8 cellular contexts compared by ENCODE assay signal in the genomic region with DNA sequence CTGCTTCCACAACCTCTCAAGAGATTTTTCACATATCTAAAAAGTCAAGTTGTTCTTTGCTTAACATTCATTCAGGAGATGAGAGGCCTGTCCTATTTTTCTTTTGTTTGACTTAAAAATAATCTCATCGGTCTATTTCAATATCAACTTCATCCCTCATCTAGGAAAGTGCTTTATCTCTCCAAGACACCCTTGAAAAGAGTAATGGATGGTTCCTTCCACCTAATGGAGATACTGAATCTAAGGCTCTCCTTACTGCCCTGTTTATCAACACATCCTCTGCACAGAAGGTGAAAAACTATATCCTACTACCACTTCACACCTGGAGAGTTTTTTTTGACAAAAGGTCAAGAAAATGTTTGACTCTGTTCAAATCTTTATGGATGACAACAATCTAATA. TPM values are rescaled to one million over a fixed set of nuclear protein-coding genes. Genes with fewer than 3 reads are reported as not detected.
DNase-seq lines count a peak whose midpoint lies in the region; ATAC-seq, FAIRE-seq and TF ChIP-seq lines count a peak whose summit lies in the region.

No MANE protein-coding gene starts in this region.

- peak overlapping the region; percentile 94 for H3K4me3 ChIP-seq in GM06990 (replicated peaks; ENCODE audit: low read depth, low read length)
- peak overlapping the region; percentile 78 for H3K4me3 ChIP-seq in OCI-LY7 (ENCODE audit: low read depth, low read length, poor library complexity, severe bottlenecking)
- H3K4me3 ChIP-seq in H1 (ENCODE audit: extremely low read depth in 1 of 4, insufficient read depth in 2 of 4, low read depth in 3 of 4, low read length in 4 of 4): peak overlapping the region in 1 of 4 experiments; percentile 71; a peak in 2 of 8 replicates
- peak overlapping the region; percentile 85 to 99 (median 95) for H3K4me3 ChIP-seq in pancreas

- intact Hi-C loops in OCI-LY7 (cut with micrococcal nuclease; ENCODE audit: unreplicated experiment): loop anchor here (5.0 to 10.0 kb wide), 2 partner anchors 35 to 1193 kb away; a partner anchor contains a TSS
- intact Hi-C loops in pancreas (cut with DNase I): loop anchor here in 1 of 3 donors (5.0 to 10.0 kb wide), 2 partner anchors 50 to 97 kb away; a partner anchor contains a TSS

- TF ChIP-seq POLR2A in H1 (IDR thresholded peaks at IDR 0.05; ENCODE audit: control extremely low read depth in 1 of 2, low read depth in 2 of 2, low read length in 2 of 2): no peak

- no peak overlapping the region for H3K56ac ChIP-seq in H1 (replicated peaks; ENCODE audit: insufficient read length, low read depth, low read length)

- H2BK12ac ChIP-seq in H1 (ENCODE audit: low read depth, low read length): no peak overlapping the region

- no peak overlapping the region for H2AK5ac ChIP-seq in H1 (ENCODE audit: low read depth, low read length)

- CTCF ChIA-PET in OCI-LY7 (lab: Charles Lee; ENCODE audit: unreplicated experiment) (no interaction called here), H1 (lab: Charles Lee; ENCODE audit: partially characterized antibody) (interaction anchor here (1.8 to 4.2 kb wide), 3 partner anchors 8 to 97 kb away, joined by 5 to 32 read pairs (median 28); no protein-coding TSS in a partner anchor)

- H3K9me2 ChIP-seq in OCI-LY7 (ENCODE audit: insufficient read depth, low read length): no peaks in the 10 kb centered on the region

- peak overlapping the region; percentile 94 for H3K27ac ChIP-seq in OCI-LY7 (ENCODE audit: low read depth, low read length, poor library complexity, severe bottlenecking)
- no peak overlapping the region for H3K27ac ChIP-seq in H1 (ENCODE audit: low read depth, low read length)
- H3K27ac ChIP-seq in pancreas: peak overlapping the region in 2 of 4 donors; percentile 100

- TF ChIP-seq EP300 in H1 (IDR thresholded peaks at IDR 0.05; ENCODE audit: borderline replicate concordance in 1 of 2, low read depth in 2 of 2, low read length in 2 of 2): no peak

- H3K27me3 ChIP-seq in GM06990 (replicated peaks; ENCODE audit: control insufficient read depth, insufficient read depth, low read length) (no peaks in the 10 kb centered on the region), H1 (replicated peaks in 1 of 4; ENCODE audit: control insufficient read depth in 3 of 4, extremely low read depth in 1 of 4, insufficient read depth in 3 of 4, low read length in 3 of 4) (no peaks in the 10 kb centered on the region), pancreas (no peaks in the 10 kb centered on the region)

- H2AFZ ChIP-seq in OCI-LY7 (ENCODE audit: low read length): no peak overlapping the region
- no peak overlapping the region for H2AFZ ChIP-seq in H1 (ENCODE audit: low read length)

- peaks cover 6% of the 10 kb centered on the region for H3K23me2 ChIP-seq in H1 (ENCODE audit: low read depth, low read length)

- FAIRE-seq in H1 (lab: Jason Lieb, UNC) (no peak), pancreas (lab: Jason Lieb, UNC) (no peak)

- no peak overlapping the region for H2BK120ac ChIP-seq in H1 (replicated peaks; ENCODE audit: low read depth, low read length)

- H3K36me3 ChIP-seq in GM06990 (ENCODE audit: control insufficient read depth, insufficient read depth, low read length) (no peaks in the 10 kb centered on the region; the same call in 1 of the 2 replicates), OCI-LY7 (ENCODE audit: insufficient read depth, low read length) (peaks cover 45% of the 10 kb centered on the region), H1 (ENCODE audit: control insufficient read depth in 2 of 4, insufficient read depth in 4 of 4, low read length in 3 of 4) (peaks cover 0 to 3% (median 0%) of the 10 kb centered on the region in 4 experiments; a peak in 1 of 8 replicates), pancreas (no peaks in the 10 kb centered on the region)

- H2BK15ac ChIP-seq in H1 (ENCODE audit: low read length): no peak overlapping the region

- no peak overlapping the region for H2BK20ac ChIP-seq in H1 (ENCODE audit: low read length)

- 87% methylated on average over 1 of the region's 1 CpG; no CpG with 5 or more reads in 1 of the 2 experiments for WGBS in H1 (ENCODE audit: extremely low coverage in 1 of 2, insufficient coverage in 1 of 2, insufficient read length in 1 of 2, insufficient replicate concordance in 2 of 2, low coverage in 1 of 2, low lambda C conversion rate in 2 of 2, missing lambda C conversion rate in 1 of 2), 2 experiments
- 0 to 5% methylated on average over 1 of the region's 1 CpG for WGBS in pancreas, 2 donors

- H4K8ac ChIP-seq in H1 (ENCODE audit: extremely low read depth, insufficient read depth, low read length): no peak overlapping the region

- H3K23ac ChIP-seq in H1 (ENCODE audit: insufficient read length): no peak overlapping the region

- no peak overlapping the region for H3K18ac ChIP-seq in H1 (ENCODE audit: extremely low read depth, low read length)

- no peak overlapping the region for H2BK5ac ChIP-seq in H1 (ENCODE audit: low read depth, low read length)

- no peak for DNase-seq in GM06990 (ENCODE audit: extremely low read depth, insufficient read length)
- DNase-seq in OCI-LY7 (ENCODE audit: low spot score): peak; percentile 24
- no peak for DNase-seq in H1 (ENCODE audit: low read depth in 1 of 2, low spot score in 2 of 2)
- DNase-seq in pancreas: no peak
- no peak for DNase-seq in NCI-H146 treated with DMSO at 0.1 percent for 48 hours (lab: John Stamatoyannopoulos, UW; ENCODE audit: unreplicated experiment)
- no peak for DNase-seq in NCI-H1694 (lab: John Stamatoyannopoulos, UW)
- no peak for DNase-seq in mesenteric fat pad (ENCODE audit: low spot score)

- no peak overlapping the region; a peak in 1 of 7 replicates for H3K9ac ChIP-seq in H1 (replicated peaks in 1 of 4; ENCODE audit: extremely low read depth in 1 of 4, low read depth in 3 of 4, low read length in 3 of 4)

- TF ChIP-seq CTCF in GM06990 (IDR thresholded peaks at IDR 0.05; ENCODE audit: insufficient read depth, low read length, poor library complexity, severe bottlenecking) (no peak), OCI-LY7 (conservative IDR thresholded peaks at IDR 0.05; ENCODE audit: low read length) (no peak), H1 (IDR thresholded peaks at IDR 0.05; ENCODE audit: control extremely low read depth in 1 of 3, insufficient read depth in 1 of 3, low read depth in 1 of 3, low read length in 3 of 3) (no peak), pancreas (IDR thresholded peaks at IDR 0.05) (no peak)

- no peak overlapping the region for H4K5ac ChIP-seq in H1 (ENCODE audit: insufficient read length, low read depth, low read length)

- H3K79me1 ChIP-seq in H1 (ENCODE audit: low read depth, low read length): no peaks in the 10 kb centered on the region

- H3K9me3 ChIP-seq in OCI-LY7 (ENCODE audit: low read length) (peaks cover 6% of the 10 kb centered on the region; the same call in 1 of the 2 replicates), H1 (ENCODE audit: insufficient read depth in 2 of 2, low read depth in 1 of 2, low read length in 1 of 2) (peaks cover 7 to 8% of the 10 kb centered on the region in 2 experiments), pancreas (no peaks in the 10 kb centered on the region)

- peaks cover 36% of the 10 kb centered on the region for H4K20me1 ChIP-seq in OCI-LY7 (ENCODE audit: insufficient read depth, low read length)
- peaks cover 4% of the 10 kb centered on the region in 2 experiments for H4K20me1 ChIP-seq in H1 (replicated peaks in 1 of 2; ENCODE audit: control insufficient read depth in 1 of 2, insufficient read depth in 2 of 2, low read length in 2 of 2)

- no peak overlapping the region for H3K14ac ChIP-seq in H1 (ENCODE audit: insufficient read length)

- no TSS peak for BruUV-seq in OCI-LY7 (replicated peaks; lab: Mats Ljungman, UMichigan)

- no peak overlapping the region for H3K4ac ChIP-seq in H1 (replicated peaks; ENCODE audit: insufficient read length, low read depth, low read length)

- H3K79me2 ChIP-seq in OCI-LY7 (ENCODE audit: insufficient read depth, low read depth, low read length) (peaks cover 63% of the 10 kb centered on the region), H1 (ENCODE audit: control insufficient read depth in 1 of 2, insufficient read depth in 2 of 2, low read length in 2 of 2) (peaks cover 11 to 62% of the 10 kb centered on the region in 2 experiments)

- TF ChIP-seq RAD21 in H1 (IDR thresholded peaks at IDR 0.05 in 1 of 2, conservative IDR thresholded peaks at IDR 0.05 in 1 of 2; ENCODE audit: low read depth in 2 of 2, low read length in 2 of 2): no peak

- ATAC-seq in pancreas: no peak
- no peak for ATAC-seq in HG03196 (IDR thresholded peaks at IDR 0.05; ENCODE audit: unreplicated experiment)

- H3K4me1 ChIP-seq in OCI-LY7 (ENCODE audit: insufficient read depth, low read length, poor library complexity, severe bottlenecking) (peaks cover 38% of the 10 kb centered on the region), H1 (replicated peaks in 1 of 4; ENCODE audit: control insufficient read depth in 3 of 4, insufficient read depth in 4 of 4, low read length in 3 of 4) (peaks cover 0 to 2% (median 2%) of the 10 kb centered on the region in 4 experiments; a peak in 3 of 7 replicates), pancreas (peaks cover 27 to 45% (median 29%) of the 10 kb centered on the region in 3 donors)

- no peak overlapping the region for H4K91ac ChIP-seq in H1 (replicated peaks; ENCODE audit: insufficient read length, low read length)

- POLR2A ChIA-PET in OCI-LY7 (lab: Charles Lee) (interaction anchor here (1.5 to 4.3 kb wide), 3 partner anchors 11 to 50 kb away, joined by 3 to 18 read pairs (median 17); a partner anchor contains a TSS), H1 (lab: Charles Lee; ENCODE audit: partially characterized antibody) (interaction anchor here (2.8 kb wide), 1 partner anchor 62 kb away, joined by 11 read pairs; no protein-coding TSS in a partner anchor)

- H3K4me2 ChIP-seq in OCI-LY7 (ENCODE audit: low read length) (peak overlapping the region; percentile 91), H1 (ENCODE audit: insufficient read depth in 1 of 2, low read depth in 2 of 2, low read length in 2 of 2) (peak overlapping the region; percentile 38 to 69; a peak in 3 of 4 replicates)

RNA-seq across cellular contexts. Expression of a gene that starts 2.4 kb away (rescaled TPM):
- 26.2 and 27.0 TPM in 2 replicates for total RNA-seq in OCI-LY7 (2014; rRNA removed; shearing (Covaris generic))
- total RNA-seq in OCI-LY7 (2022) (58.1 and 58.6 TPM in 2 replicates), pancreas (10 to 100 TPM; 20.8 to 48.4 (median 31.4) TPM), mesenteric fat pad (94.0 TPM)
- total RNA-seq in H1 (2021; fragmentation: NEBNext Ultra II Directional; extraction: Animal tissue kit (Norgen Biotek cat#: 25700)): 32.3 and 33.2 TPM in 2 replicates
- polyA plus RNA-seq in H1 (2011; rRNA removed) (13.8 and 34.5 TPM in 2 replicates), pancreas (10 to 100 TPM; 22.5 to 33.4 TPM)
- 22.2 TPM for polyA plus RNA-seq in H1 (2011; cell fraction: cytosol; rRNA removed)
- 18.7 TPM for polyA plus RNA-seq in H1 (2011; cell fraction: nucleus; rRNA removed)
- 21.1 to 33.8 TPM (median 23.9 TPM) in 4 replicates for polyA plus RNA-seq in H1 (2012, experiment 1 of 2)
- polyA plus RNA-seq in H1 (2012, experiment 2 of 2): 2.6 TPM
- 25.6 TPM for polyA plus RNA-seq in H1 (2013, experiment 1 of 2)
- polyA plus RNA-seq in H1 (2013, experiment 2 of 2): 24.8 TPM
- 60.9 and 61.4 TPM in 2 replicates for polyA minus RNA-seq in H1 (2011; rRNA and poly(A)+ RNA removed)
- 23.4 TPM for polyA minus RNA-seq in H1 (2011; cell fraction: cytosol; rRNA and poly(A)+ RNA removed)
- polyA minus RNA-seq in H1 (2011; cell fraction: nucleus; rRNA and poly(A)+ RNA removed): 36.7 TPM

RNA-seq across cellular contexts. Expression of a gene that starts 49.5 kb away (rescaled TPM):
- 68.2 and 82.2 TPM in 2 replicates for total RNA-seq in OCI-LY7 (2014; rRNA removed; shearing (Covaris generic))
- 450 and 472 TPM in 2 replicates for total RNA-seq in OCI-LY7 (2022)
- total RNA-seq in H1 (2021; fragmentation: NEBNext Ultra II Directional; extraction: Animal tissue kit (Norgen Biotek cat#: 25700)): 390 and 408 TPM in 2 replicates
- 43.6 and 66.1 TPM in 2 replicates for polyA plus RNA-seq in H1 (2011; rRNA removed)
- 182 TPM for polyA plus RNA-seq in H1 (2011; cell fraction: cytosol; rRNA removed)
- 30.7 TPM for polyA plus RNA-seq in H1 (2011; cell fraction: nucleus; rRNA removed)
- polyA plus RNA-seq in H1 (2012, experiment 1 of 2): 631 to 695 TPM (median 656 TPM) in 4 replicates
- 77.6 TPM for polyA plus RNA-seq in H1 (2012, experiment 2 of 2)
- 348 TPM for polyA plus RNA-seq in H1 (2013, experiment 1 of 2)
- polyA plus RNA-seq in H1 (2013, experiment 2 of 2): 367 TPM
- polyA minus RNA-seq in H1 (2011; rRNA and poly(A)+ RNA removed): 30.3 and 37.2 TPM in 2 replicates
- polyA minus RNA-seq in H1 (2011; cell fraction: cytosol; rRNA and poly(A)+ RNA removed): 58.9 TPM
- 65.0 TPM for polyA minus RNA-seq in H1 (2011; cell fraction: nucleus; rRNA and poly(A)+ RNA removed)
- total RNA-seq in pancreas: 10 to 100 TPM; 30.3 to 79.1 (median 65.3) TPM
- 10 to 100 TPM; 87.9 to 96.8 TPM for polyA plus RNA-seq in pancreas
- 148 TPM for total RNA-seq in mesenteric fat pad
